Comparison of ENCODE assay signal across 9 cellular contexts in the genomic region with DNA sequence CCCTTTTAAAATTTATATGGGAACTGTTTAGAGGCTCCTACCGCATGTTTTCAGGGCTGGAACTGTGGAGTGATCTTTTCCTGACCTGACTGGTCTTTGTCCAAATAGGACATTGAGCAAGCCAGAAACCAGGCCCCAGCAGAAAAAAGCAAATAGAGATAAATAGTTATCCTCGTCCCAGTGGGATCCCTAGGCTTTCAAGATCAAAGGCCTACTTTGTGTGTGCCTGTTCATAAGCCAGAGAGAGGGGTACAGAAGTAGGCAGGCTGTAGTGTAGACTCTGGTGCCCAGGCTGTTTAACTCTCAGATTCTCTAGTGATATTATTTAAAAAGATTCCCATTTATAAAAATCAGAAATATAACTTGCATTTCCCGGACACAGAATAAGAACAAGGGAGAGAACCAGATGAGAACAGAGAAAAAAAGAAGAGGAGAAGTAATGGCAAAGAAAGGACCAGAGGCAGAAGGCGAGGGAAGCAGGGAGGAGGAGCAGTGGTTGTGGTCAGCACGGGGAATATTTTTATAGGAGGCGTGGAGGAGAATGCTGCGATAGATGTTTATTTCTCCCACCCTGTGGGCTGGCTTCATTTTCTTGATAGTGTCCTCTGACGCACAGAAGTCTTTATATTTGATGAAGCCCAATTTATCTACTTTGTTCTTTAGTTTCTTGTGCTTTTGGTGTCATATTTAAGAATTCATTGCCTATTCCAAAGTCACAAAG.
DNase-seq lines count a peak whose midpoint lies in the region; ATAC-seq and TF ChIP-seq lines count a peak whose summit lies in the region.
"Had no signal": no experiment of that assay in that cellular context is flagged by ENCODE, and none has a peak within 500 bp of the region (broad histone marks: within the 10 kb centered on the region; RNA-seq: fewer than 3 reads in every experiment).

No MANE protein-coding gene starts in this region.

- no peak overlapping the region for H3K4me3 Mint-ChIP-seq in endodermal cell

- H3K4me1 Mint-ChIP-seq in endodermal cell, result peaks cover 38% of the 10 kb centered on the region

- H3K9me3 ChIP-seq in endodermal cell (ENCODE audit: control insufficient read depth, low read length), result peaks cover 9% of the 10 kb centered on the region
- no peaks in the 10 kb centered on the region for H3K9me3 ChIP-seq in mucosa of descending colon
- no peaks in the 10 kb centered on the region for H3K9me3 ChIP-seq in thyroid gland

- no peak overlapping the region for H3K9ac ChIP-seq in endodermal cell (ENCODE audit: extremely low read depth, low read length, poor library complexity, severe bottlenecking)

- H3K27me3 ChIP-seq in endodermal cell (ENCODE audit: control insufficient read depth, insufficient read depth, low read length, poor library complexity, severe bottlenecking) (no peaks in the 10 kb centered on the region), thyroid gland (no peaks in the 10 kb centered on the region)

- DNase-seq in LoVo (ENCODE audit: low spot score) (peak; percentile 62), endodermal cell (peak; percentile 7), mucosa of descending colon (no peak), thyroid gland (no peak), NCI-H1417 (lab: John Stamatoyannopoulos, UW) (no peak), dermis blood vessel endothelial cell (no peak)

- intact Hi-C loops in mucosa of descending colon (cut with DNase I, micrococcal nuclease), result no loop called here
- intact Hi-C loops in thyroid gland (cut with DNase I), result no loop called here

- H3K36me3 ChIP-seq in endodermal cell (ENCODE audit: control insufficient read depth, insufficient read depth, low read length) (peaks cover 5% of the 10 kb centered on the region), mucosa of descending colon (ENCODE audit: low read depth) (no peaks in the 10 kb centered on the region), thyroid gland (no peaks in the 10 kb centered on the region)

- H3K9me3 Mint-ChIP-seq in endodermal cell, result peaks cover 12% of the 10 kb centered on the region

- H3K27me3 Mint-ChIP-seq in endodermal cell (ENCODE audit: insufficient read depth), result peaks cover 12% of the 10 kb centered on the region

- ATAC-seq in mucosa of descending colon (peak; percentile 27), HG03045 (IDR thresholded peaks at IDR 0.05; ENCODE audit: unreplicated experiment) (no peak), GM21447 (IDR thresholded peaks at IDR 0.05; ENCODE audit: unreplicated experiment) (no peak)

- TF ChIP-seq CTCF in endodermal cell (conservative IDR thresholded peaks at IDR 0.05), result no peak
- TF ChIP-seq CTCF in mucosa of descending colon (IDR thresholded peaks at IDR 0.05), result no peak
- TF ChIP-seq CTCF in thyroid gland (IDR thresholded peaks at IDR 0.05), result no peak

- no peaks in the 10 kb centered on the region for H3K4me1 ChIP-seq in endodermal cell (ENCODE audit: control insufficient read depth, insufficient read depth, low read length)
- peaks cover 26% of the 10 kb centered on the region for H3K4me1 ChIP-seq in mucosa of descending colon (ENCODE audit: low read depth)
- peaks cover 3 to 19% of the 10 kb centered on the region in 2 donors for H3K4me1 ChIP-seq in thyroid gland

- H3K27ac ChIP-seq in endodermal cell (ENCODE audit: low read depth, low read length) (no peak overlapping the region), thyroid gland (peak overlapping the region; percentile 20 to 49 (median 20))

- TF ChIP-seq POLR2A in thyroid gland (IDR thresholded peaks at IDR 0.05), result no peak

- H3K4me3 ChIP-seq in endodermal cell (ENCODE audit: low read length) (no peak overlapping the region), mucosa of descending colon (no peak overlapping the region), thyroid gland (replicated peaks in 1 of 3) (no peak overlapping the region)
- H3K4me3 ChIP-seq: lung had no signal

- peaks cover 27% of the 10 kb centered on the region for H3K36me3 Mint-ChIP-seq in endodermal cell (ENCODE audit: low read depth)

- 85 to 92% methylated on average over 3 to 8 of the region's 8 CpGs for WGBS in endodermal cell (ENCODE audit: insufficient coverage in 1 of 2, insufficient read length in 1 of 2), 2 experiments
- WGBS in thyroid gland, 2 donors, result 72 to 79% methylated on average over 8 of the region's 8 CpGs

- no peak overlapping the region for H3K27ac Mint-ChIP-seq in endodermal cell

Comparison
In these comparisons a context has a peak if more than half of its experiments do, and no peak if none do; other contexts are left out.
1. DNase-seq: peak in LoVo (single experiment) and endodermal cell (single experiment); none in mucosa of descending colon (0 of 3), thyroid gland (0 of 2), NCI-H1417 (0 of 3) and dermis blood vessel endothelial cell (single experiment).